Comparison of ENCODE assay signal across 8 cellular contexts in the genomic region with DNA sequence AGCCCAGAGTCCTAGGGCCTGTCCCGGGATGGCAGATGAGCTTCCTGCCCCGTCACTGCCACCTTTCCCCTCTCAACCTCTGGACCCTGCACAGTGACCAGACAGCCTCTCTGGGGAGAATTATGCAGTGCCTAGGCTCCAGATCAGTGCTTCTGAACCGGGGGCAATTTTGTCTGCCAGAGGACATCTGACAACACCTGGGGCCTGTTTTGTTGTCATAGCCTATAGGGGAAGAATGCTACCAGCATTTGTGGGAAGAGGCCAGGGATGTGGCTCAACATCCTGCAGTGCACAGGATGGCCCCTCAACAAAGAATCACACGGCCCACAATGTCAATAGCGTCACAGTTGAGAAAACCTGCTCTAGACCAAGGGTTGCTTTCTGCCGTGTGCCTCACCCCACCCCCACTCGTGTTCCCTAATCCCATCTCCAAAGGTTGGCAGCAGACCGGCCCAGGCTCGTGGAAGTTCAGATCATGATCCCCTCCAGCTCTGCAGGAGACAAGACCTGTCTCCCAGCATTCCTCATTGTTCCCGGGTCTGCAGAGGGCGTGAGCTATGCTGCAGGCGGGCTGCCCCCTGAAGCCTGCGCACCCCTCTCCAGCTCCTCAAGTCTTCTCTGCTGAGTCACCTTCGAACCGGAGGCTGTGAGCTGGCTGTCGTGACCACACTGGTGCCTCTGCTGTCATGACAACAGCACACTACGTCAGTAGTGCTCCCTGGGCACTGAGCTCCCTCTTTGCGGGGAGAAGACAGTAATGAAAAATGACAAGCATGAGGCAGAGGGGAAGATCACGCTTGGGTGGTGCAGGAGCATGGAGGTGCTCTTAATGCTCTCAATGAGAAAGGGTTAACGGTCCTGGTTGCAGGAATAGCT. TPM values are rescaled to one million over a fixed set of nuclear protein-coding genes. Genes with fewer than 3 reads are reported as not detected.
DNase-seq lines count a peak whose midpoint lies in the region; ATAC-seq and TF ChIP-seq lines count a peak whose summit lies in the region.

No MANE protein-coding gene starts in this region.

- no peaks in the 10 kb centered on the region for H3K9me3 Mint-ChIP-seq in activated naive CD4-positive, alpha-beta T cell treated with anti-CD3 and anti-CD28 coated beads, Interleukin-2, amount 50 U/mL, for 72 hours

- H3K79me2 ChIP-seq in parathyroid adenoma, result peaks cover 8% of the 10 kb centered on the region

- peaks cover 67 to 75% of the 10 kb centered on the region in 2 donors for H3K36me3 Mint-ChIP-seq in activated naive CD4-positive, alpha-beta T cell treated with anti-CD3 and anti-CD28 coated beads, Interleukin-2, amount 50 U/mL, for 72 hours

- H3K4me3 ChIP-seq in parathyroid adenoma (ENCODE audit: low read depth, low read length) (peak overlapping the region; percentile 96), tibial nerve (peak overlapping the region in 3 of 4 donors; percentile 87 to 100 (median 92))

- no peak for TF ChIP-seq POLR2A in tibial nerve (IDR thresholded peaks at IDR 0.05)

- H3K9me3 ChIP-seq in parathyroid adenoma (ENCODE audit: control insufficient read depth, low read length), result no peaks in the 10 kb centered on the region
- H3K9me3 ChIP-seq in tibial nerve, result no peaks in the 10 kb centered on the region

- 8 to 17% methylated on average over 20 of the region's 20 CpGs for WGBS in tibial nerve, 2 donors

- H3K4me1 ChIP-seq in parathyroid adenoma, result peaks cover 16% of the 10 kb centered on the region
- peaks cover 0 to 39% (median 34%) of the 10 kb centered on the region in 4 donors for H3K4me1 ChIP-seq in tibial nerve

- H3K27me3 ChIP-seq in parathyroid adenoma (ENCODE audit: control insufficient read depth, insufficient read depth, low read length), result no peaks in the 10 kb centered on the region
- no peaks in the 10 kb centered on the region for H3K27me3 ChIP-seq in tibial nerve

- no peaks in the 10 kb centered on the region for H3K36me3 ChIP-seq in parathyroid adenoma (ENCODE audit: control insufficient read depth, insufficient read depth, low read length)
- peaks cover 0 to 54% (median 26%) of the 10 kb centered on the region in 3 donors for H3K36me3 ChIP-seq in tibial nerve

- TF ChIP-seq EP300 in tibial nerve (IDR thresholded peaks at IDR 0.05), result peak in 1 of 2 donors; percentile 49

- peak; percentile 66 to 67 for ATAC-seq in activated naive CD4-positive, alpha-beta T cell treated with anti-CD3 and anti-CD28 coated beads, Interleukin-2, amount 50 U/mL, for 72 hours
- no peak for ATAC-seq in Right ventricle myocardium inferior
- ATAC-seq in GM18520 (IDR thresholded peaks at IDR 0.05; ENCODE audit: unreplicated experiment), result no peak

- H3K27ac ChIP-seq in parathyroid adenoma, result peak overlapping the region; percentile 93
- H3K27ac ChIP-seq in tibial nerve, result peak overlapping the region; percentile 76 to 99 (median 96)

- intact Hi-C loops in Right ventricle myocardium inferior (cut with DNase I), result loop anchor here (5.0 kb wide), 1 partner anchor 205 kb away; no protein-coding TSS in a partner anchor

- peak overlapping the region; percentile 78 for H2AFZ ChIP-seq in parathyroid adenoma

- peak overlapping the region; percentile 96 to 97 for H3K27ac Mint-ChIP-seq in activated naive CD4-positive, alpha-beta T cell treated with anti-CD3 and anti-CD28 coated beads, Interleukin-2, amount 50 U/mL, for 72 hours

- peak overlapping the region; percentile 33 for H3K9ac ChIP-seq in parathyroid adenoma

- H3K4me2 ChIP-seq in parathyroid adenoma (ENCODE audit: low read length), result peak overlapping the region; percentile 99

- TF ChIP-seq CTCF in parathyroid adenoma (IDR thresholded peaks at IDR 0.05) (no peak), tibial nerve (IDR thresholded peaks at IDR 0.05) (no peak)

- DNase-seq in GM04504 (ENCODE audit: low read depth) (peak; percentile 96), KG1 (lab: John Stamatoyannopoulos, UW) (peak; percentile 73), SKM-1 treated with dmso at 0.1 percent for 144 hours (lab: John Stamatoyannopoulos, UW; ENCODE audit: unreplicated experiment) (peak; percentile 54), Right ventricle myocardium inferior (ENCODE audit: missing footprints) (peak; percentile 74), tibial nerve (ENCODE audit: low spot score in 2 of 2) (no peak)
- peak; percentile 74 to 91 for DNase-seq in activated naive CD4-positive, alpha-beta T cell treated with anti-CD3 and anti-CD28 coated beads, Interleukin-2, amount 50 U/mL, for 72 hours (ENCODE audit: low spot score in 2 of 2)

RNA-seq across cellular contexts. Expression of gene GAPDH, which starts 2.0 kb away (rescaled TPM):
- 1,000 to 10,000 TPM; 5,900 to 8,209 TPM for total RNA-seq in activated naive CD4-positive, alpha-beta T cell treated with anti-CD3 and anti-CD28 coated beads, Interleukin-2, amount 50 U/mL, for 72 hours
- total RNA-seq in Right ventricle myocardium inferior (4,337 TPM), tibial nerve (1,000 to 10,000 TPM; 1,360 to 2,316 (median 1,728) TPM)

RNA-seq across cellular contexts. Expression of gene IFFO1, which starts 23.6 kb away (rescaled TPM):
- total RNA-seq in activated naive CD4-positive, alpha-beta T cell treated with anti-CD3 and anti-CD28 coated beads, Interleukin-2, amount 50 U/mL, for 72 hours, result 10 to 100 TPM; 10.3 to 16.4 TPM
- total RNA-seq in Right ventricle myocardium inferior, result 15.9 TPM
- total RNA-seq in tibial nerve, result 10 to 100 TPM; 44.6 to 58.6 (median 55.3) TPM

RNA-seq across cellular contexts. Expression of gene NOP2, which starts 35.8 kb away (rescaled TPM):
- total RNA-seq in activated naive CD4-positive, alpha-beta T cell treated with anti-CD3 and anti-CD28 coated beads, Interleukin-2, amount 50 U/mL, for 72 hours, result 10 to 100 TPM; 78.8 to 79.8 TPM
- total RNA-seq in Right ventricle myocardium inferior (16.2 TPM), tibial nerve (10 to 100 TPM; 16.1 to 30.9 (median 24.3) TPM)

RNA-seq across cellular contexts. Expression of gene NCAPD2, which starts 38.4 kb away (rescaled TPM):
- 100 to 1,000 TPM; 208 to 276 TPM for total RNA-seq in activated naive CD4-positive, alpha-beta T cell treated with anti-CD3 and anti-CD28 coated beads, Interleukin-2, amount 50 U/mL, for 72 hours
- 11.6 TPM for total RNA-seq in Right ventricle myocardium inferior
- total RNA-seq in tibial nerve, result 10 to 100 TPM; 17.0 to 29.3 (median 23.0) TPM

RNA-seq across cellular contexts. Expression of gene MRPL51, which starts 39.2 kb away (rescaled TPM):
- 100 to 1,000 TPM; 305 to 440 TPM for total RNA-seq in activated naive CD4-positive, alpha-beta T cell treated with anti-CD3 and anti-CD28 coated beads, Interleukin-2, amount 50 U/mL, for 72 hours
- total RNA-seq in Right ventricle myocardium inferior (278 TPM), tibial nerve (100 to 1,000 TPM in 2 of 4 donors, 10 to 100 TPM in 2; 47.4 to 127 (median 89.0) TPM)

Comparison
In these comparisons a context has a peak if more than half of its experiments do, and no peak if none do; other contexts are left out.
1. DNase-seq: peak in GM04504 (single experiment), KG1 (single experiment), SKM-1 treated with dmso at 0.1 percent for 144 hours (single experiment), activated naive CD4-positive, alpha-beta T cell treated with anti-CD3 and anti-CD28 coated beads, Interleukin-2, amount 50 U/mL, for 72 hours (2 of 2) and Right ventricle myocardium inferior (single experiment); none in tibial nerve (0 of 2).
2. ATAC-seq: peak in activated naive CD4-positive, alpha-beta T cell treated with anti-CD3 and anti-CD28 coated beads, Interleukin-2, amount 50 U/mL, for 72 hours (2 of 2); none in Right ventricle myocardium inferior (single experiment) and GM18520 (single experiment).